ENCODE assay signal across 15 cellular contexts in the genomic region with DNA sequence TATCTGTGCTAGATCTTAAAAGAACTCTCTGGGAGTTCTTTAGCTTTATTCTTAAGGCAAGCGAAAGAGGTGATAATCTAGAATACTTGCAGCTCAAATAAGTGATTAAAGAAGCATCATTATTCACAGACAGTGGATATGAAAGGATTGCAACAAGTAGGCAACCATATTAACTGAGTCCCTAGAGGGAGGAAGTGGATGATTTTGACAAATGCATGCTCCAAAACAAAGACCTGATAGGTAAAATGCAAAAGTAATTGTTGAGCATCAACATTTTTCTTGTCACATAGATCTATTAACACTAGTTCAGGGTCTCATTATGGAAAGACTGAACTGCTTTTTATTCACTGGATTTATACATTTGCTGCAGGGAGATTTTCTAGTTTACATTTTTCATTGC.
DNase-seq lines count a peak whose midpoint lies in the region; ATAC-seq, FAIRE-seq and TF ChIP-seq lines count a peak whose summit lies in the region.
"Had no signal": no experiment of that assay in that cellular context is flagged by ENCODE, and none has a peak within 500 bp of the region (broad histone marks: within the 10 kb centered on the region; RNA-seq: fewer than 3 reads in every experiment).

No MANE protein-coding gene starts in this region.

- ATAC-seq in WTC11 = no peak
- ATAC-seq in stimulated activated naive CD8-positive, alpha-beta T cell treated with anti-CD3 and anti-CD28 coated beads, Interleukin-15, Interleukin-2, amounts not matched to agents 100 U/mL and 50 U/mL, for 24 hours = no peak

- FAIRE-seq in H54 (lab: Jason Lieb, UNC) = peak; percentile 33
- FAIRE-seq: A549, GM12891, GM18507 had no signal

- no peaks in the 10 kb centered on the region for H4K20me1 ChIP-seq in neural cell (ENCODE audit: insufficient read depth)

- H3K27ac ChIP-seq in neural cell (ENCODE audit: low read length) = peak overlapping the region; percentile 29
- H3K27ac ChIP-seq: A549, GM23248 had no signal

- POLR2A ChIA-PET in WTC11 (lab: Charles Lee) = no interaction called here

- no peaks in the 10 kb centered on the region for H3K36me3 Mint-ChIP-seq in WTC11
- H3K36me3 Mint-ChIP-seq: CD4-positive, alpha-beta memory T cell had no signal

- no peaks in the 10 kb centered on the region for H3K36me3 ChIP-seq in neural cell (ENCODE audit: insufficient read depth, low read length)

- no peaks in the 10 kb centered on the region for H3K79me2 ChIP-seq in neural cell (replicated peaks; ENCODE audit: insufficient read depth, low read length)

- TF ChIP-seq POLR2A in H54 (IDR thresholded peaks at IDR 0.05; ENCODE audit: low read depth, low read length) = no peak

- peaks cover 4% of the 10 kb centered on the region for H3F3A ChIP-seq in neural cell (ENCODE audit: insufficient read depth, low read length, poor library complexity, severe bottlenecking)

- H3K4me2 ChIP-seq in neural cell (ENCODE audit: low read length) = no peak overlapping the region
- H3K4me2 ChIP-seq: A549 had no signal

- no peaks in the 10 kb centered on the region for H3K27me3 Mint-ChIP-seq in WTC11 (ENCODE audit: low read depth)
- H3K27me3 Mint-ChIP-seq: CD4-positive, alpha-beta memory T cell had no signal

- TF ChIP-seq CTCF in WTC11 (IDR thresholded peaks at IDR 0.05) (no peak), neural cell (IDR thresholded peaks at IDR 0.05; ENCODE audit: poor library complexity, severe bottlenecking) (no peak)

- H3K27me3 ChIP-seq in neural cell (ENCODE audit: insufficient read depth, low read depth, low read length) = no peaks in the 10 kb centered on the region

- TF ChIP-seq EP300 in neural cell (conservative IDR thresholded peaks at IDR 0.05; ENCODE audit: poor library complexity, severe bottlenecking) = peak; percentile 58

- DNase-seq in H54 (ENCODE audit: insufficient read length, low spot score) (no peak), WTC11 (ENCODE audit: low spot score) (no peak), AML-193 (lab: John Stamatoyannopoulos, UW) (no peak), T-helper 9 cell (no peak), medulla oblongata (ENCODE audit: extremely low spot score) (no peak)
- DNase-seq in stimulated activated naive CD8-positive, alpha-beta T cell treated with anti-CD3 and anti-CD28 coated beads, Interleukin-15, Interleukin-2, amounts not matched to agents 100 U/mL and 50 U/mL, for 24 hours = no peak
- DNase-seq: 8988T; CD4-positive, alpha-beta memory T cell; DMS79 treated with DMSO at 0.1 percent for 48 hours; GF-D8 had no signal

- no peak overlapping the region for H3K9ac ChIP-seq in neural cell (ENCODE audit: low read length)
- H3K9ac ChIP-seq: GM23248 had no signal

- no peaks in the 10 kb centered on the region for H3K9me2 ChIP-seq in neural cell (ENCODE audit: insufficient read depth, low read length)

- no peak overlapping the region for H2AFZ ChIP-seq in neural cell (ENCODE audit: low read depth, low read length)
- H2AFZ ChIP-seq: GM23248 had no signal

- 0 out of 2 replicates have a peak overlapping the region, but pooled peaks have one; percentile 61 for H3K27ac Mint-ChIP-seq in WTC11
- H3K27ac Mint-ChIP-seq: CD4-positive, alpha-beta memory T cell had no signal

- no peaks in the 10 kb centered on the region for H3K9me3 ChIP-seq in neural cell (ENCODE audit: low read length)
- H3K9me3 ChIP-seq: A549 had no signal

- H3K4me3 Mint-ChIP-seq in WTC11 = no peak overlapping the region
- H3K4me3 Mint-ChIP-seq: CD4-positive, alpha-beta memory T cell had no signal

- TF ChIP-seq RAD21 in neural cell (conservative IDR thresholded peaks at IDR 0.05) = no peak

- CTCF ChIA-PET in WTC11 (lab: Charles Lee) = interaction anchor here (1.0 kb wide), 1 partner anchor 107 kb away, joined by 3 read pairs; no protein-coding TSS in a partner anchor

- no peaks in the 10 kb centered on the region for H3K9me3 Mint-ChIP-seq in WTC11

- peaks cover 48% of the 10 kb centered on the region for H3K4me1 Mint-ChIP-seq in WTC11
- H3K4me1 Mint-ChIP-seq: CD4-positive, alpha-beta memory T cell had no signal

- no peak overlapping the region for H3K4me3 ChIP-seq in neural cell (ENCODE audit: low read length)
- H3K4me3 ChIP-seq: A549, GM23248 had no signal

TF ChIP-seq in WTC11, 78 proteins besides CTCF, POLR2A, EP300 and RAD21 (continues in another document):
- TF ChIP-seq CBFB (CRISPR knock-in tag; IDR thresholded peaks at IDR 0.05; ENCODE audit: low read depth) (no peak), SP1 (CRISPR knock-in tag; conservative IDR thresholded peaks at IDR 0.05) (no peak), CREB1 (CRISPR knock-in tag; IDR thresholded peaks at IDR 0.05) (no peak)
- TF ChIP-seq, protein P1, sequence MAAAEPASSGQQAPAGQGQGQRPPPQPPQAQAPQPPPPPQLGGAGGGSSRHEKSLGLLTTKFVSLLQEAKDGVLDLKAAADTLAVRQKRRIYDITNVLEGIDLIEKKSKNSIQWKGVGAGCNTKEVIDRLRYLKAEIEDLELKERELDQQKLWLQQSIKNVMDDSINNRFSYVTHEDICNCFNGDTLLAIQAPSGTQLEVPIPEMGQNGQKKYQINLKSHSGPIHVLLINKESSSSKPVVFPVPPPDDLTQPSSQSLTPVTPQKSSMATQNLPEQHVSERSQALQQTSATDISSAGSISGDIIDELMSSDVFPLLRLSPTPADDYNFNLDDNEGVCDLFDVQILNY (CRISPR knock-in tag; IDR thresholded peaks at IDR 0.05) = no peak
- TF ChIP-seq, protein P2, sequence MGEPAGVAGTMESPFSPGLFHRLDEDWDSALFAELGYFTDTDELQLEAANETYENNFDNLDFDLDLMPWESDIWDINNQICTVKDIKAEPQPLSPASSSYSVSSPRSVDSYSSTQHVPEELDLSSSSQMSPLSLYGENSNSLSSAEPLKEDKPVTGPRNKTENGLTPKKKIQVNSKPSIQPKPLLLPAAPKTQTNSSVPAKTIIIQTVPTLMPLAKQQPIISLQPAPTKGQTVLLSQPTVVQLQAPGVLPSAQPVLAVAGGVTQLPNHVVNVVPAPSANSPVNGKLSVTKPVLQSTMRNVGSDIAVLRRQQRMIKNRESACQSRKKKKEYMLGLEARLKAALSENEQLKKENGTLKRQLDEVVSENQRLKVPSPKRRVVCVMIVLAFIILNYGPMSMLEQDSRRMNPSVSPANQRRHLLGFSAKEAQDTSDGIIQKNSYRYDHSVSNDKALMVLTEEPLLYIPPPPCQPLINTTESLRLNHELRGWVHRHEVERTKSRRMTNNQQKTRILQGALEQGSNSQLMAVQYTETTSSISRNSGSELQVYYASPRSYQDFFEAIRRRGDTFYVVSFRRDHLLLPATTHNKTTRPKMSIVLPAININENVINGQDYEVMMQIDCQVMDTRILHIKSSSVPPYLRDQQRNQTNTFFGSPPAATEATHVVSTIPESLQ (CRISPR knock-in tag; IDR thresholded peaks at IDR 0.05) = no peak

TF ChIP-seq in neural cell, 6 proteins besides CTCF, POLR2A, EP300 and RAD21:
- TF ChIP-seq EZH2 (IDR thresholded peaks at IDR 0.05; ENCODE audit: borderline replicate concordance, insufficient read depth, low read length, poor library complexity, severe bottlenecking) (no peak), POLR2AphosphoS5 (IDR thresholded peaks at IDR 0.05) (peak; percentile 53), MXI1 (conservative IDR thresholded peaks at IDR 0.05; ENCODE audit: poor library complexity, severe bottlenecking) (no peak), TAF1 (IDR thresholded peaks at IDR 0.05; ENCODE audit: low read depth) (no peak), SMC3 (conservative IDR thresholded peaks at IDR 0.05; ENCODE audit: poor library complexity) (no peak)
- TF ChIP-seq, protein P3, sequence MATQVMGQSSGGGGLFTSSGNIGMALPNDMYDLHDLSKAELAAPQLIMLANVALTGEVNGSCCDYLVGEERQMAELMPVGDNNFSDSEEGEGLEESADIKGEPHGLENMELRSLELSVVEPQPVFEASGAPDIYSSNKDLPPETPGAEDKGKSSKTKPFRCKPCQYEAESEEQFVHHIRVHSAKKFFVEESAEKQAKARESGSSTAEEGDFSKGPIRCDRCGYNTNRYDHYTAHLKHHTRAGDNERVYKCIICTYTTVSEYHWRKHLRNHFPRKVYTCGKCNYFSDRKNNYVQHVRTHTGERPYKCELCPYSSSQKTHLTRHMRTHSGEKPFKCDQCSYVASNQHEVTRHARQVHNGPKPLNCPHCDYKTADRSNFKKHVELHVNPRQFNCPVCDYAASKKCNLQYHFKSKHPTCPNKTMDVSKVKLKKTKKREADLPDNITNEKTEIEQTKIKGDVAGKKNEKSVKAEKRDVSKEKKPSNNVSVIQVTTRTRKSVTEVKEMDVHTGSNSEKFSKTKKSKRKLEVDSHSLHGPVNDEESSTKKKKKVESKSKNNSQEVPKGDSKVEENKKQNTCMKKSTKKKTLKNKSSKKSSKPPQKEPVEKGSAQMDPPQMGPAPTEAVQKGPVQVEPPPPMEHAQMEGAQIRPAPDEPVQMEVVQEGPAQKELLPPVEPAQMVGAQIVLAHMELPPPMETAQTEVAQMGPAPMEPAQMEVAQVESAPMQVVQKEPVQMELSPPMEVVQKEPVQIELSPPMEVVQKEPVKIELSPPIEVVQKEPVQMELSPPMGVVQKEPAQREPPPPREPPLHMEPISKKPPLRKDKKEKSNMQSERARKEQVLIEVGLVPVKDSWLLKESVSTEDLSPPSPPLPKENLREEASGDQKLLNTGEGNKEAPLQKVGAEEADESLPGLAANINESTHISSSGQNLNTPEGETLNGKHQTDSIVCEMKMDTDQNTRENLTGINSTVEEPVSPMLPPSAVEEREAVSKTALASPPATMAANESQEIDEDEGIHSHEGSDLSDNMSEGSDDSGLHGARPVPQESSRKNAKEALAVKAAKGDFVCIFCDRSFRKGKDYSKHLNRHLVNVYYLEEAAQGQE (IDR thresholded peaks at IDR 0.05; ENCODE audit: borderline replicate concordance) = no peak
